Comparison of ENCODE assay signal across 8 cellular contexts in the genomic region with DNA sequence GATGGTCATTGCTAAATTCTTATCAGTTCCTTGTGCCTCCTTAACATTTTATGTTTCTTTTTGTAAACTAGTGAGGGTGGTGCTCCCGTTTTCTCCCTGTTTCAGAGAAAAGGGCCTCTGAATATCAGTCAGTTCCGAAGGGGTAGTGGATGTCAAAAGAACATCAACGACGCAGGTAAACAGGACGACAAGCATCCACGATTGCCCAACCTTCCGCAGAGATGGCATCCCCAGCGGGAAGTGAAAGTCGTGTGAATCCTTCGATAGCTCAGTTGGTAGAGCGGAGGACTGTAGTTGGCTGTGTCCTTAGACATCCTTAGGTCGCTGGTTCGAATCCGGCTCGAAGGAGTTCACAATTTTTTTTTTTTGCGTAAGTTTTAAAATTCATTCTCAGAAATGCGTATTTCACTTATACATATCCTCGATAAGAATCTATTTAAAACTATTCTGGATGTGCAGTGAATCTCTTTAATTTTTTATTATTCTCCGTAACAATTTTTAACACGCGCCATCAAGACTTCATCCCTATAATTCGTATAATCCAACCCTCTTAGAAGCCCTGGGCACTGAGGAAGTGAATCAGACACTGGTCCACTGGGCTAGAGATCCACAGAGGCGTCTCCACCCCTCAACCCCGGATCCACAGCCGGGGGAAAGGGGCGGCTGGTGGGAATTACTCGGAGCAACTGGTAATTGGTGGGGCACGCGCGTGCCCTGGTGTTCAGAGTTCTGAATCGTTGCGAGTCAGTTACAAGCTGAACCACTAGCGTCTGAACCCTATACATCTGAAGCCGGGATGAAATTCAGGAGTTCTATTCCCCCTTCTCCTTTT. TPM values are rescaled to one million over a fixed set of nuclear protein-coding genes. Genes with fewer than 3 reads are reported as not detected.
DNase-seq lines count a peak whose midpoint lies in the region; ATAC-seq, FAIRE-seq and TF ChIP-seq lines count a peak whose summit lies in the region.

No MANE protein-coding gene starts in this region.

- H3K9ac ChIP-seq in endocrine pancreas (ENCODE audit: control insufficient read depth, insufficient read depth, low read length): peak overlapping the region; percentile 19

- no peaks in the 10 kb centered on the region for H3K36me3 ChIP-seq in endocrine pancreas (ENCODE audit: control insufficient read depth, insufficient read depth, low read length)

- no peaks in the 10 kb centered on the region for H3K9me3 ChIP-seq in endocrine pancreas (ENCODE audit: control insufficient read depth, low read length)

- TF ChIP-seq CTCF in C4-2B (conservative IDR thresholded peaks at IDR 0.05): peak; percentile 22

- peak; percentile 86 for DNase-seq in HTR-8/SVneo (ENCODE audit: insufficient read length, low spot score)
- DNase-seq in NOMO-1 (lab: John Stamatoyannopoulos, UW; ENCODE audit: unreplicated experiment in 2 of 2): peak; percentile 80 to 87
- peak; percentile 91 to 99 for DNase-seq in activated CD8-positive, alpha-beta memory T cell treated with anti-CD3 and anti-CD28 coated beads for 4 hours (ENCODE audit: low read depth in 2 of 2)
- peak; percentile 97 for DNase-seq in mesenteric fat pad (ENCODE audit: low spot score)
- peak; percentile 99 for DNase-seq in stimulated activated CD8-positive, alpha-beta memory T cell treated with anti-CD3 and anti-CD28 coated beads, Interleukin-15, amount 100 ng/mL, for 24 hours (ENCODE audit: low read depth)

- H3K27ac ChIP-seq in C4-2B: no peak overlapping the region

- no peaks in the 10 kb centered on the region for H3K27me3 ChIP-seq in endocrine pancreas (ENCODE audit: control insufficient read depth, insufficient read depth, low read length)

- peak; percentile 68 for FAIRE-seq in HTR-8/SVneo (lab: Jason Lieb, UNC)

- ATAC-seq in GM19467 (IDR thresholded peaks at IDR 0.05; ENCODE audit: unreplicated experiment): peak; percentile 66

- H3K4me1 ChIP-seq in endocrine pancreas (ENCODE audit: control insufficient read depth, insufficient read depth, low read length): no peaks in the 10 kb centered on the region

- peak overlapping the region; percentile 97 for H3K4me3 ChIP-seq in endocrine pancreas (ENCODE audit: control insufficient read depth, insufficient read depth, low read length)

RNA-seq across cellular contexts. Expression of a gene that starts 27.9 kb away (rescaled TPM):
- total RNA-seq in mesenteric fat pad: 12.0 TPM

RNA-seq across cellular contexts. Expression of a gene that starts 30.7 kb away (rescaled TPM):
- total RNA-seq in mesenteric fat pad: 52.6 TPM
